10 cellular contexts compared by ENCODE assay signal in the genomic region with DNA sequence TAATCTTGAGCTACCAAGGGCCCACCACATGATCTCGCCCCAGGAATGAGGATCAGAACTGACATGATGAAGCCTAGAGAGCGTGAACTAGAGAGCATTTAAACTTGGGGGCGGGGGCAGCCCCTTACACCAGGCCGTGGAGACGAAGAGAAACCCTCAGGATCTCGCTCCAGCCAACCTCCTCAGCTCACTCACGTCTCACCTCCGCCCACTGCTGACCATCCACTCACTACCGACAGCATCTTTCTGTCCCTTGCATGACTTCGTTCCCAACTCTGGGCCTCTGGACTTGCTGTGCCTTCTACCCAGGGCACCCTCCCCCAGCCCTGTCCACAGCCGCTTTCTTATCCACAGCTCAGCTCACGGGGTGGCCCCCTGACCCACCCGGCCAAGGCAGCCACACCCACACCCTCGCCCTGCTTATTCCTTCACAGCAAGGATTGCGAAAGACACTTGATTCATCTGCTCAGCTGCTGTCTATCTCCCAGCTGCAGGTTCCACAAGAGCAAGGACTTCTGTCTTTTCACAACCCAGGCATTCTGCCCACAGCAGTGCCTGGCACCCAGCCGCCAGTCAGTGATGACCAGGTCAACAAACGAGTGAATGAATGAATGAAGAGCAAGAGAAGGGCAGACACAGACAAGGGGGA.
DNase-seq lines count a peak whose midpoint lies in the region; ATAC-seq lines count a peak whose summit lies in the region.
"Had no signal": no experiment of that assay in that cellular context is flagged by ENCODE, and none has a peak within 500 bp of the region (broad histone marks: within the 10 kb centered on the region; RNA-seq: fewer than 3 reads in every experiment).

No MANE protein-coding gene starts in this region.

- peaks cover 12% of the 10 kb centered on the region for H3K4me1 ChIP-seq in adipocyte (ENCODE audit: control insufficient read depth, insufficient read depth, low read length)
- H3K4me1 ChIP-seq: SJSA1 had no signal

- no peaks in the 10 kb centered on the region for H3K9me3 ChIP-seq in adipocyte (ENCODE audit: control insufficient read depth, low read length)
- H3K9me3 ChIP-seq: sigmoid colon, SJSA1 had no signal

- DNase-seq in NCI-H82 (lab: John Stamatoyannopoulos, UW) (peak; percentile 18), NCI-H82 treated with DMSO at 0.1 percent for 48 hours (lab: John Stamatoyannopoulos, UW; ENCODE audit: unreplicated experiment) (no peak), adipocyte (ENCODE audit: low read depth) (peak; percentile 77), iris pigment epithelial cell (ENCODE audit: low read depth) (peak; percentile 90), substantia nigra (lab: John Stamatoyannopoulos, UW) (peak in 37 of 49 donors; percentile 5 to 71 (median 32)), DMS153 treated with DMSO at 0.1 percent for 48 hours (lab: John Stamatoyannopoulos, UW; ENCODE audit: unreplicated experiment) (no peak), activated T-cell treated with anti-CD3 and anti-CD28 coated beads for 4 hours (no peak)
- DNase-seq: sigmoid colon had no signal

- ATAC-seq in HG03095 (IDR thresholded peaks at IDR 0.05; ENCODE audit: unreplicated experiment) = no peak

- no peaks in the 10 kb centered on the region for H3K27me3 ChIP-seq in adipocyte (replicated peaks; ENCODE audit: control insufficient read depth, insufficient read depth, low read length)
- H3K27me3 ChIP-seq: sigmoid colon, SJSA1 had no signal

- peak overlapping the region; percentile 43 for H3K27ac ChIP-seq in substantia nigra (ENCODE audit: low read depth, low read length, poor library complexity, severe bottlenecking)
- H3K27ac ChIP-seq: sigmoid colon, SJSA1 had no signal

- no peak overlapping the region for H3K9ac ChIP-seq in adipocyte (ENCODE audit: low read length)

- H3K36me3 ChIP-seq in adipocyte (ENCODE audit: control insufficient read depth, insufficient read depth, low read length, severe bottlenecking) = no peaks in the 10 kb centered on the region
- H3K36me3 ChIP-seq: sigmoid colon, SJSA1 had no signal

- H3K4me3 ChIP-seq in adipocyte (ENCODE audit: low read length) = no peak overlapping the region
- H3K4me3 ChIP-seq: sigmoid colon, SJSA1 had no signal

Comparison
In these comparisons a context has a peak if more than half of its experiments do, and no peak if none do; other contexts are left out.
1. DNase-seq: peak in NCI-H82 (single experiment), adipocyte (single experiment), iris pigment epithelial cell (single experiment) and substantia nigra (37 of 49); none in NCI-H82 treated with DMSO at 0.1 percent for 48 hours (single experiment), DMS153 treated with DMSO at 0.1 percent for 48 hours (single experiment) and activated T-cell treated with anti-CD3 and anti-CD28 coated beads for 4 hours (single experiment).